14 cellular contexts compared by ENCODE assay signal in the genomic region with DNA sequence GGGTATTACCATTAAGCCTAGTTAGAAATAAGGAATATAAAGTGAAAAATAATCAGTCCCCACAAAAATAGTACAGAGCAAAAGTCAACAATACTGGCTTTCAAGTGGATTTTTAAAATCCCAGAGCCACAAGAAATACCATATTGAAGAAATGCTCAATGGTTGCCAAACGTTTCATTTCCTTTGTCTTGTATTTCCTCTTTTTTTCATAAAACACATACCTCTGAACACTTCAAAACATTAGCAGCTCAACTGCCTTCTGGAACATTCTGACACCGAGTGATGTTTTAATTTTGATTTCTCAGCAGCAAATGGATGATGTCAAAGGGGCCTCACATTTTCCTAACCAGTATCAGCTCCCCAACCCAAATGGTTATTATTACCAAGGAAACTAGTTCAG. TPM values are rescaled to one million over a fixed set of nuclear protein-coding genes. Genes with fewer than 3 reads are reported as not detected.
DNase-seq lines count a peak whose midpoint lies in the region; ATAC-seq and TF ChIP-seq lines count a peak whose summit lies in the region.
"Had no signal": no experiment of that assay in that cellular context is flagged by ENCODE, and none has a peak within 500 bp of the region (broad histone marks: within the 10 kb centered on the region; RNA-seq: fewer than 3 reads in every experiment).

No MANE protein-coding gene starts in this region.

- POLR2A ChIA-PET in activated CD8-positive, alpha-beta T cell treated with anti-CD3 and anti-CD28 coated beads, Interleukin-2, amount 10 ng/mL, durations not matched to agents 7 days and 5 days (lab: Charles Lee), result interaction anchor here (0.7 kb wide), 1 partner anchor 126 kb away, joined by 3 read pairs; no protein-coding TSS in a partner anchor

- H4K8ac ChIP-seq in mesenchymal stem cell (ENCODE audit: low read length), result no peak overlapping the region

- peaks cover 0 to 2% of the 10 kb centered on the region in 2 donors for H3K36me3 Mint-ChIP-seq in activated T-cell treated with anti-CD3 and anti-CD28 coated beads, Interleukin-2, amount 50 U/mL, for 72 hours (ENCODE audit: insufficient read depth in 2 of 2)
- H3K36me3 Mint-ChIP-seq in activated CD8-positive, alpha-beta T cell treated with anti-CD3 and anti-CD28 coated beads, Interleukin-2, amount 10 ng/mL, durations not matched to agents 7 days and 5 days (ENCODE audit: low read depth), result peaks cover 38% of the 10 kb centered on the region

- no peak overlapping the region for H4K91ac ChIP-seq in mesenchymal stem cell (ENCODE audit: low read length)

- peaks cover 72% of the 10 kb centered on the region for H3K4me1 Mint-ChIP-seq in activated T-cell treated with anti-CD3 and anti-CD28 coated beads, Interleukin-2, amount 50 U/mL, for 72 hours (ENCODE audit: low read depth)
- H3K4me1 Mint-ChIP-seq in activated CD8-positive, alpha-beta T cell treated with anti-CD3 and anti-CD28 coated beads, Interleukin-2, amount 10 ng/mL, durations not matched to agents 7 days and 5 days (ENCODE audit: low read depth), result peaks cover 85% of the 10 kb centered on the region

- H3K36me3 ChIP-seq in mesenchymal stem cell (ENCODE audit: control insufficient read depth in 1 of 2, insufficient read depth in 2 of 2, low read depth in 1 of 2, low read length in 2 of 2) (peaks cover 3% of the 10 kb centered on the region in 2 experiments), thyroid gland (no peaks in the 10 kb centered on the region), testis (ENCODE audit: low read depth, missing control alignments) (no peaks in the 10 kb centered on the region)
- H3K36me3 ChIP-seq: transverse colon had no signal

- H2BK12ac ChIP-seq in mesenchymal stem cell (ENCODE audit: low read length in 2 of 2), result no peak overlapping the region

- H3K9me3 ChIP-seq in mesenchymal stem cell (ENCODE audit: control insufficient read depth, low read length), result no peaks in the 10 kb centered on the region
- no peaks in the 10 kb centered on the region for H3K9me3 ChIP-seq in thyroid gland
- H3K9me3 ChIP-seq in testis, result no peaks in the 10 kb centered on the region
- H3K9me3 ChIP-seq: transverse colon had no signal

- no peak overlapping the region for H2AK5ac ChIP-seq in mesenchymal stem cell (ENCODE audit: low read length, severe bottlenecking)

- H3K27me3 ChIP-seq in mesenchymal stem cell (ENCODE audit: control insufficient read depth in 1 of 2, insufficient read depth in 1 of 2, low read length in 2 of 2), result no peaks in the 10 kb centered on the region
- no peaks in the 10 kb centered on the region for H3K27me3 ChIP-seq in thyroid gland
- no peaks in the 10 kb centered on the region for H3K27me3 ChIP-seq in testis
- H3K27me3 ChIP-seq: transverse colon had no signal

- H3K79me1 ChIP-seq in mesenchymal stem cell (replicated peaks; ENCODE audit: low read length, poor library complexity, severe bottlenecking), result peaks cover 42% of the 10 kb centered on the region

- H3K14ac ChIP-seq in mesenchymal stem cell (ENCODE audit: low read length in 2 of 2), result no peak overlapping the region

- 90% methylated on average over 2 of the region's 2 CpGs for WGBS in mesenchymal stem cell
- 48 to 70% methylated on average over 2 of the region's 2 CpGs for WGBS in thyroid gland, 2 donors
- 65 to 74% methylated on average over 2 of the region's 2 CpGs for WGBS in testis, 2 donors

- H3K27ac Mint-ChIP-seq in activated T-cell treated with anti-CD3 and anti-CD28 coated beads, Interleukin-2, amount 50 U/mL, for 72 hours, result peak overlapping the region; percentile 5
- peak overlapping the region; percentile 32 for H3K27ac Mint-ChIP-seq in activated CD8-positive, alpha-beta T cell treated with anti-CD3 and anti-CD28 coated beads, Interleukin-2, amount 10 ng/mL, durations not matched to agents 7 days and 5 days
- H3K27ac Mint-ChIP-seq: T-helper 2 cell treated with Interferon-gamma antibody and Interleukin-4, amounts not matched to agents 5 μg/mL and 100 μg/mL, for 36 hours had no signal

- H3K4me3 Mint-ChIP-seq in activated T-cell treated with anti-CD3 and anti-CD28 coated beads, Interleukin-2, amount 50 U/mL, for 72 hours, result no peak overlapping the region
- no peak overlapping the region for H3K4me3 Mint-ChIP-seq in activated CD8-positive, alpha-beta T cell treated with anti-CD3 and anti-CD28 coated beads, Interleukin-2, amount 10 ng/mL, durations not matched to agents 7 days and 5 days
- H3K4me3 Mint-ChIP-seq: T-helper 2 cell treated with Interferon-gamma antibody and Interleukin-4, amounts not matched to agents 5 μg/mL and 100 μg/mL, for 36 hours had no signal

- TF ChIP-seq POLR2A in thyroid gland (IDR thresholded peaks at IDR 0.05), result no peak
- no peak for TF ChIP-seq POLR2A in testis (IDR thresholded peaks at IDR 0.05)

- no peaks in the 10 kb centered on the region for H3K9me3 Mint-ChIP-seq in activated T-cell treated with anti-CD3 and anti-CD28 coated beads, Interleukin-2, amount 50 U/mL, for 72 hours
- no peaks in the 10 kb centered on the region for H3K9me3 Mint-ChIP-seq in activated CD8-positive, alpha-beta T cell treated with anti-CD3 and anti-CD28 coated beads, Interleukin-2, amount 10 ng/mL, durations not matched to agents 7 days and 5 days (ENCODE audit: insufficient read depth)
- H3K9me3 Mint-ChIP-seq: activated naive CD4-positive, alpha-beta T cell treated with anti-CD3 and anti-CD28 coated beads, Interleukin-2, amount 50 U/mL, for 72 hours; T-helper 2 cell treated with Interferon-gamma antibody and Interleukin-4, amounts not matched to agents 5 μg/mL and 100 μg/mL, for 36 hours had no signal

- TF ChIP-seq CTCF in thyroid gland (IDR thresholded peaks at IDR 0.05) (no peak), testis (IDR thresholded peaks at IDR 0.05) (no peak)

- intact Hi-C loops in thyroid gland (cut with DNase I) (no loop called here), testis (cut with DNase I; ENCODE audit: low total_unique reads) (no loop called here)

- H3K4ac ChIP-seq in mesenchymal stem cell (ENCODE audit: low read depth in 1 of 2, low read length in 2 of 2), result no peak overlapping the region

- no peaks in the 10 kb centered on the region for H3K27me3 Mint-ChIP-seq in activated T-cell treated with anti-CD3 and anti-CD28 coated beads, Interleukin-2, amount 50 U/mL, for 72 hours (ENCODE audit: low read depth)
- H3K27me3 Mint-ChIP-seq in activated CD8-positive, alpha-beta T cell treated with anti-CD3 and anti-CD28 coated beads, Interleukin-2, amount 10 ng/mL, durations not matched to agents 7 days and 5 days (ENCODE audit: low read depth), result no peaks in the 10 kb centered on the region

- peak overlapping the region; percentile 83 for H3K9ac ChIP-seq in mesenchymal stem cell (ENCODE audit: low read length)

- H3K27ac ChIP-seq in mesenchymal stem cell (ENCODE audit: low read length, poor library complexity, severe bottlenecking) (no peak overlapping the region), thyroid gland (peak overlapping the region in 2 of 3 donors; percentile 93 to 94), testis (peak overlapping the region in 1 of 2 donors; percentile 68)

- no peak overlapping the region for H2AFZ ChIP-seq in mesenchymal stem cell (ENCODE audit: low read depth, low read length)

- H2BK15ac ChIP-seq in mesenchymal stem cell (ENCODE audit: low read depth, poor library complexity, severe bottlenecking), result no peak overlapping the region

- no peak overlapping the region for H2BK120ac ChIP-seq in mesenchymal stem cell (ENCODE audit: low read depth, low read length)

- CTCF ChIA-PET in activated CD8-positive, alpha-beta T cell treated with anti-CD3 and anti-CD28 coated beads, Interleukin-2, amount 10 ng/mL, durations not matched to agents 7 days and 5 days (lab: Charles Lee), result no interaction called here

- no peak overlapping the region for H3K4me2 ChIP-seq in mesenchymal stem cell (ENCODE audit: low read length, poor library complexity, severe bottlenecking)

- H3K18ac ChIP-seq in mesenchymal stem cell (ENCODE audit: low read depth in 1 of 2, low read length in 2 of 2), result no peak overlapping the region

- no peak overlapping the region for H2BK5ac ChIP-seq in mesenchymal stem cell (ENCODE audit: low read depth, low read length, poor library complexity, severe bottlenecking)

- DNase-seq in activated T-cell treated with anti-CD3 and anti-CD28 coated beads, Interleukin-2, amount 50 U/mL, for 72 hours, result no peak
- no peak for DNase-seq in activated T-cell treated with anti-CD3 and anti-CD28 coated beads, Interleukin-2, amount 50 U/mL, for 48 hours
- DNase-seq in activated CD8-positive, alpha-beta T cell treated with anti-CD3 and anti-CD28 coated beads, Interleukin-2, amount 10 ng/mL, durations not matched to agents 7 days and 5 days, result no peak
- DNase-seq in mesenchymal stem cell (no peak), thyroid gland (no peak), NCI-H2081 (lab: John Stamatoyannopoulos, UW) (no peak), testis (no peak)
- DNase-seq: DMS53, left colon, NCI-H1694 treated with DMSO at 0.1 percent for 48 hours, transverse colon had no signal

- H3K4me1 ChIP-seq in mesenchymal stem cell (ENCODE audit: control insufficient read depth, insufficient read depth, low read depth, low read length) (peaks cover 16% of the 10 kb centered on the region), thyroid gland (peaks cover 65 to 96% of the 10 kb centered on the region in 2 donors), testis (peaks cover 56% of the 10 kb centered on the region)

- no peak overlapping the region for H3K23ac ChIP-seq in mesenchymal stem cell (ENCODE audit: low read length in 2 of 2)

- ATAC-seq in activated T-cell treated with anti-CD3 and anti-CD28 coated beads, Interleukin-2, amount 50 U/mL, for 72 hours (replicated peaks in 1 of 2), result no peak
- no peak for ATAC-seq in activated CD8-positive, alpha-beta T cell treated with anti-CD3 and anti-CD28 coated beads, Interleukin-2, amount 10 ng/mL, durations not matched to agents 7 days and 5 days
- no peak for ATAC-seq in GM18907 (IDR thresholded peaks at IDR 0.05; ENCODE audit: unreplicated experiment)
- ATAC-seq: activated naive CD4-positive, alpha-beta T cell treated with anti-CD3 and anti-CD28 coated beads, Interleukin-2, amount 50 U/mL, for 72 hours; left colon had no signal

- H3K4me3 ChIP-seq in mesenchymal stem cell (ENCODE audit: insufficient read depth in 1 of 2, low read depth in 1 of 2, low read length in 2 of 2), result no peak overlapping the region
- no peak overlapping the region for H3K4me3 ChIP-seq in thyroid gland (replicated peaks in 1 of 3)
- no peak overlapping the region for H3K4me3 ChIP-seq in testis
- H3K4me3 ChIP-seq: transverse colon had no signal

RNA-seq across cellular contexts. Expression of a gene that starts 10.5 kb away (rescaled TPM):
- 10 to 100 TPM; 16.0 to 17.8 TPM for total RNA-seq in activated T-cell treated with anti-CD3 and anti-CD28 coated beads, Interleukin-2, amount 50 U/mL, for 72 hours
- 10 to 100 TPM; 22.3 to 25.2 TPM for total RNA-seq in activated CD8-positive, alpha-beta T cell treated with anti-CD3 and anti-CD28 coated beads, Interleukin-2, amount 10 ng/mL, durations not matched to agents 7 days and 5 days
- polyA plus RNA-seq in mesenchymal stem cell (2013, experiment 1 of 2), result 1.1 TPM
- 1.1 TPM for polyA plus RNA-seq in mesenchymal stem cell (2013, experiment 2 of 2)
- total RNA-seq in thyroid gland (10 to 100 TPM; 15.6 to 50.4 (median 26.7) TPM), testis (10 to 100 TPM; 11.9 to 12.9 TPM)
- polyA plus RNA-seq in testis (ENCODE audit: insufficient read depth, low read depth, low replicate concordance), result 4.6 TPM

RNA-seq across cellular contexts. Expression of a gene that starts 36.6 kb away (rescaled TPM):
- total RNA-seq in activated T-cell treated with anti-CD3 and anti-CD28 coated beads, Interleukin-2, amount 50 U/mL, for 72 hours, result 10 to 100 TPM; 65.7 to 84.4 TPM
- 10 to 100 TPM; 49.7 to 50.2 TPM for total RNA-seq in activated CD8-positive, alpha-beta T cell treated with anti-CD3 and anti-CD28 coated beads, Interleukin-2, amount 10 ng/mL, durations not matched to agents 7 days and 5 days
- polyA plus RNA-seq in mesenchymal stem cell (2013, experiment 1 of 2), result 15.7 TPM
- 15.0 TPM for polyA plus RNA-seq in mesenchymal stem cell (2013, experiment 2 of 2)
- total RNA-seq in thyroid gland (10 to 100 TPM; 24.1 to 47.0 (median 30.1) TPM), testis (10 to 100 TPM; 14.7 to 17.8 TPM)
- polyA plus RNA-seq in testis (ENCODE audit: insufficient read depth, low read depth, low replicate concordance), result 21.8 TPM
